Comparison of ENCODE assay signal across 2 cellular contexts in the genomic region with DNA sequence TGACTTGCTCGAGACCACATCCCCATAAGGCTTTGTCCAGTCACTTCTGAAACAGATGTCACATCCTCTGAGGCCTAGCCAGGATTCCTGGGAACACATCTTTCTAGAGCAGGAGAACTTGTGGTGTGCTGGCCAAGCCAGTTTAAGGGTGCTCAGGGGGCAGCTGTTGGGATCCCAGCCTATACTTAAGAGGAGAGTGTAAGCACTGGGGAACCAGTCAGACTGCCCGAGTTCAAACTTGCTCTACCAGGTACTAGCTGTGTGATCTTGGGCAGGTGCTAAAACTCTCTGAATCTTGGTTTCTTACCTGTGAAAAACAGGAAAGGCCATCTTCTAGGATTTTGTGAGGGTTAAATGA.
TF ChIP-seq lines count a peak whose summit lies in the region.

No MANE protein-coding gene starts in this region.

TF ChIP-seq in A549, 52 proteins besides CTCF, POLR2A, EP300 and RAD21:
- TF ChIP-seq MAFK (IDR thresholded peaks at IDR 0.05; ENCODE audit: partially characterized antibody) = no peak
- TF ChIP-seq, protein P1, sequence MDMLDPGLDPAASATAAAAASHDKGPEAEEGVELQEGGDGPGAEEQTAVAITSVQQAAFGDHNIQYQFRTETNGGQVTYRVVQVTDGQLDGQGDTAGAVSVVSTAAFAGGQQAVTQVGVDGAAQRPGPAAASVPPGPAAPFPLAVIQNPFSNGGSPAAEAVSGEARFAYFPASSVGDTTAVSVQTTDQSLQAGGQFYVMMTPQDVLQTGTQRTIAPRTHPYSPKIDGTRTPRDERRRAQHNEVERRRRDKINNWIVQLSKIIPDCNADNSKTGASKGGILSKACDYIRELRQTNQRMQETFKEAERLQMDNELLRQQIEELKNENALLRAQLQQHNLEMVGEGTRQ (IDR thresholded peaks at IDR 0.05) = no peak
- TF ChIP-seq KDM1A (IDR thresholded peaks at IDR 0.05; ENCODE audit: low read depth) = no peak
- TF ChIP-seq RNF2 (IDR thresholded peaks at IDR 0.05; ENCODE audit: borderline replicate concordance, low read depth) = no peak
- TF ChIP-seq POLR2AphosphoS2 (conservative IDR thresholded peaks at IDR 0.05; ENCODE audit: low read length) = no peak
- TF ChIP-seq, protein P2, sequence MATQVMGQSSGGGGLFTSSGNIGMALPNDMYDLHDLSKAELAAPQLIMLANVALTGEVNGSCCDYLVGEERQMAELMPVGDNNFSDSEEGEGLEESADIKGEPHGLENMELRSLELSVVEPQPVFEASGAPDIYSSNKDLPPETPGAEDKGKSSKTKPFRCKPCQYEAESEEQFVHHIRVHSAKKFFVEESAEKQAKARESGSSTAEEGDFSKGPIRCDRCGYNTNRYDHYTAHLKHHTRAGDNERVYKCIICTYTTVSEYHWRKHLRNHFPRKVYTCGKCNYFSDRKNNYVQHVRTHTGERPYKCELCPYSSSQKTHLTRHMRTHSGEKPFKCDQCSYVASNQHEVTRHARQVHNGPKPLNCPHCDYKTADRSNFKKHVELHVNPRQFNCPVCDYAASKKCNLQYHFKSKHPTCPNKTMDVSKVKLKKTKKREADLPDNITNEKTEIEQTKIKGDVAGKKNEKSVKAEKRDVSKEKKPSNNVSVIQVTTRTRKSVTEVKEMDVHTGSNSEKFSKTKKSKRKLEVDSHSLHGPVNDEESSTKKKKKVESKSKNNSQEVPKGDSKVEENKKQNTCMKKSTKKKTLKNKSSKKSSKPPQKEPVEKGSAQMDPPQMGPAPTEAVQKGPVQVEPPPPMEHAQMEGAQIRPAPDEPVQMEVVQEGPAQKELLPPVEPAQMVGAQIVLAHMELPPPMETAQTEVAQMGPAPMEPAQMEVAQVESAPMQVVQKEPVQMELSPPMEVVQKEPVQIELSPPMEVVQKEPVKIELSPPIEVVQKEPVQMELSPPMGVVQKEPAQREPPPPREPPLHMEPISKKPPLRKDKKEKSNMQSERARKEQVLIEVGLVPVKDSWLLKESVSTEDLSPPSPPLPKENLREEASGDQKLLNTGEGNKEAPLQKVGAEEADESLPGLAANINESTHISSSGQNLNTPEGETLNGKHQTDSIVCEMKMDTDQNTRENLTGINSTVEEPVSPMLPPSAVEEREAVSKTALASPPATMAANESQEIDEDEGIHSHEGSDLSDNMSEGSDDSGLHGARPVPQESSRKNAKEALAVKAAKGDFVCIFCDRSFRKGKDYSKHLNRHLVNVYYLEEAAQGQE (IDR thresholded peaks at IDR 0.05) = no peak
- no peak for TF ChIP-seq SMC3 (IDR thresholded peaks at IDR 0.05)
- TF ChIP-seq NR3C1 (IDR thresholded peaks at IDR 0.05) = no peak
- TF ChIP-seq BHLHE40 (IDR thresholded peaks at IDR 0.05; ENCODE audit: low read depth, low read length) = no peak
- no peak for TF ChIP-seq JUNB (IDR thresholded peaks at IDR 0.05)
- no peak for TF ChIP-seq ZFP36 (IDR thresholded peaks at IDR 0.05; ENCODE audit: borderline replicate concordance, partially characterized antibody)
- TF ChIP-seq NFE2L2 (conservative IDR thresholded peaks at IDR 0.05; ENCODE audit: low read length) = no peak
- no peak for TF ChIP-seq ESRRA (IDR thresholded peaks at IDR 0.05; ENCODE audit: borderline replicate concordance, low read length)
- no peak for TF ChIP-seq CBX2 (IDR thresholded peaks at IDR 0.05; ENCODE audit: borderline replicate concordance, low read depth)
- TF ChIP-seq KDM5A (IDR thresholded peaks at IDR 0.05) = no peak
- TF ChIP-seq EHF (CRISPR knock-in tag; IDR thresholded peaks at IDR 0.05) = no peak
- TF ChIP-seq NPAS2 (CRISPR knock-in tag; IDR thresholded peaks at IDR 0.05; ENCODE audit: borderline replicate concordance) = no peak
- no peak for TF ChIP-seq HOXA7 (CRISPR knock-in tag; IDR thresholded peaks at IDR 0.05)

TF ChIP-seq in GM12878, 131 proteins besides CTCF, POLR2A, EP300 and RAD21:
- TF ChIP-seq ESRRA (IDR thresholded peaks at IDR 0.05; ENCODE audit: low read length) = no peak
- TF ChIP-seq, protein P3, sequence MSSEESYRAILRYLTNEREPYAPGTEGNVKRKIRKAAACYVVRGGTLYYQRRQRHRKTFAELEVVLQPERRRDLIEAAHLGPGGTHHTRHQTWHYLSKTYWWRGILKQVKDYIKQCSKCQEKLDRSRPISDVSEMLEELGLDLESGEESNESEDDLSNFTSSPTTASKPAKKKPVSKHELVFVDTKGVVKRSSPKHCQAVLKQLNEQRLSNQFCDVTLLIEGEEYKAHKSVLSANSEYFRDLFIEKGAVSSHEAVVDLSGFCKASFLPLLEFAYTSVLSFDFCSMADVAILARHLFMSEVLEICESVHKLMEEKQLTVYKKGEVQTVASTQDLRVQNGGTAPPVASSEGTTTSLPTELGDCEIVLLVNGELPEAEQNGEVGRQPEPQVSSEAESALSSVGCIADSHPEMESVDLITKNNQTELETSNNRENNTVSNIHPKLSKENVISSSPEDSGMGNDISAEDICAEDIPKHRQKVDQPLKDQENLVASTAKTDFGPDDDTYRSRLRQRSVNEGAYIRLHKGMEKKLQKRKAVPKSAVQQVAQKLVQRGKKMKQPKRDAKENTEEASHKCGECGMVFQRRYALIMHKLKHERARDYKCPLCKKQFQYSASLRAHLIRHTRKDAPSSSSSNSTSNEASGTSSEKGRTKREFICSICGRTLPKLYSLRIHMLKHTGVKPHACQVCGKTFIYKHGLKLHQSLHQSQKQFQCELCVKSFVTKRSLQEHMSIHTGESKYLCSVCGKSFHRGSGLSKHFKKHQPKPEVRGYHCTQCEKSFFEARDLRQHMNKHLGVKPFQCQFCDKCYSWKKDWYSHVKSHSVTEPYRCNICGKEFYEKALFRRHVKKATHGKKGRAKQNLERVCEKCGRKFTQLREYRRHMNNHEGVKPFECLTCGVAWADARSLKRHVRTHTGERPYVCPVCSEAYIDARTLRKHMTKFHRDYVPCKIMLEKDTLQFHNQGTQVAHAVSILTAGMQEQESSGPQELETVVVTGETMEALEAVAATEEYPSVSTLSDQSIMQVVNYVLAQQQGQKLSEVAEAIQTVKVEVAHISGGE (CRISPR knock-in tag; IDR thresholded peaks at IDR 0.05) = no peak
- TF ChIP-seq RUNX3 (IDR thresholded peaks at IDR 0.05; ENCODE audit: low read length) = 0 out of 2 replicates have a peak, but pooled peaks have one; percentile 1
